In genomic region chr6:143745160-143746133, GRCh38 we compare ENCODE assay signal across 8 cellular contexts.
DNase-seq lines count a peak whose midpoint lies in the region; ATAC-seq and TF ChIP-seq lines count a peak whose summit lies in the region.

No MANE protein-coding gene starts in this region.

- H3K4me3 ChIP-seq in fibroblast of mammary gland (ENCODE audit: control insufficient read depth, low read depth, low read length) (no peak overlapping the region), osteoblast (ENCODE audit: insufficient read depth, low read length) (no peak overlapping the region)

- TF ChIP-seq CTCF in fibroblast of mammary gland (conservative IDR thresholded peaks at IDR 0.05; ENCODE audit: control insufficient read depth, insufficient read depth, low read depth, low read length) (no peak), osteoblast (IDR thresholded peaks at IDR 0.05; ENCODE audit: extremely low read depth, low read depth, low read length) (no peak)

- peaks cover 6% of the 10 kb centered on the region for H4K20me1 ChIP-seq in osteoblast (ENCODE audit: insufficient read depth, low read length)

- no peaks in the 10 kb centered on the region for H3K4me1 ChIP-seq in osteoblast (ENCODE audit: insufficient read depth, low read length)

- H3K27me3 ChIP-seq in osteoblast (ENCODE audit: insufficient read depth, low read length): no peaks in the 10 kb centered on the region

- H3K79me2 ChIP-seq in osteoblast (ENCODE audit: insufficient read depth, low read length): peaks cover 29% of the 10 kb centered on the region

- POLR2A ChIA-PET in naive thymus-derived CD8-positive, alpha-beta T cell (lab: Charles Lee): no interaction called here

- no peaks in the 10 kb centered on the region for H3K9me3 ChIP-seq in osteoblast (ENCODE audit: low read depth, low read length)

- H3K27ac ChIP-seq in osteoblast (ENCODE audit: low read depth, low read length): no peak overlapping the region

- H3K9me3 Mint-ChIP-seq in activated naive CD8-positive, alpha-beta T cell treated with anti-CD3 and anti-CD28 coated beads, Interleukin-2, amount 50 U/mL, for 24 hours: no peaks in the 10 kb centered on the region
- no peaks in the 10 kb centered on the region for H3K9me3 Mint-ChIP-seq in naive thymus-derived CD8-positive, alpha-beta T cell

- H3K36me3 ChIP-seq in osteoblast (ENCODE audit: insufficient read depth, low read length): peaks cover 3% of the 10 kb centered on the region

- no peaks in the 10 kb centered on the region for H3K27me3 Mint-ChIP-seq in activated naive CD8-positive, alpha-beta T cell treated with anti-CD3 and anti-CD28 coated beads, Interleukin-2, amount 50 U/mL, for 24 hours
- no peaks in the 10 kb centered on the region for H3K27me3 Mint-ChIP-seq in naive thymus-derived CD8-positive, alpha-beta T cell

- no peaks in the 10 kb centered on the region for H3K4me1 Mint-ChIP-seq in activated naive CD8-positive, alpha-beta T cell treated with anti-CD3 and anti-CD28 coated beads, Interleukin-2, amount 50 U/mL, for 24 hours
- peaks cover 0 to 1% (median 0%) of the 10 kb centered on the region in 4 donors for H3K4me1 Mint-ChIP-seq in naive thymus-derived CD8-positive, alpha-beta T cell

- no peaks in the 10 kb centered on the region for H3K36me3 Mint-ChIP-seq in activated naive CD8-positive, alpha-beta T cell treated with anti-CD3 and anti-CD28 coated beads, Interleukin-2, amount 50 U/mL, for 24 hours (ENCODE audit: low read depth)
- peaks cover 0 to 2% (median 0%) of the 10 kb centered on the region in 3 donors for H3K36me3 Mint-ChIP-seq in naive thymus-derived CD8-positive, alpha-beta T cell

- no peak overlapping the region for H3K27ac Mint-ChIP-seq in activated naive CD8-positive, alpha-beta T cell treated with anti-CD3 and anti-CD28 coated beads, Interleukin-2, amount 50 U/mL, for 24 hours
- H3K27ac Mint-ChIP-seq in naive thymus-derived CD8-positive, alpha-beta T cell: no peak overlapping the region

- no peak overlapping the region for H3K4me2 ChIP-seq in osteoblast (ENCODE audit: insufficient read depth, low read length)

- ATAC-seq in activated naive CD8-positive, alpha-beta T cell treated with anti-CD3 and anti-CD28 coated beads, Interleukin-2, amount 50 U/mL, for 24 hours: no peak
- no peak for ATAC-seq in HG03469 (IDR thresholded peaks at IDR 0.05; ENCODE audit: unreplicated experiment)
- ATAC-seq in naive thymus-derived CD8-positive, alpha-beta T cell: no peak

- H3K4me3 Mint-ChIP-seq in activated naive CD8-positive, alpha-beta T cell treated with anti-CD3 and anti-CD28 coated beads, Interleukin-2, amount 50 U/mL, for 24 hours: no peak overlapping the region
- H3K4me3 Mint-ChIP-seq in naive thymus-derived CD8-positive, alpha-beta T cell: no peak overlapping the region

- H2AFZ ChIP-seq in osteoblast (ENCODE audit: low read length): no peak overlapping the region

- DNase-seq in DMS53 treated with DMSO at 0.1 percent for 48 hours (lab: John Stamatoyannopoulos, UW; ENCODE audit: unreplicated experiment) (peak; percentile 39), NCI-H69 (lab: John Stamatoyannopoulos, UW) (peak; percentile 85), fibroblast of mammary gland (ENCODE audit: low read depth) (peak; percentile 57), osteoblast (ENCODE audit: insufficient read length, low spot score, missing footprints) (peak; percentile 66), germinal center (ENCODE audit: low spot score) (no peak)
- no peak for DNase-seq in activated naive CD8-positive, alpha-beta T cell treated with anti-CD3 and anti-CD28 coated beads, Interleukin-2, amount 50 U/mL, for 24 hours
- no peak for DNase-seq in naive thymus-derived CD8-positive, alpha-beta T cell

Comparison
In these comparisons a context has a peak if more than half of its experiments do, and no peak if none do; other contexts are left out.
1. DNase-seq: peak in DMS53 treated with DMSO at 0.1 percent for 48 hours (single experiment), NCI-H69 (single experiment), fibroblast of mammary gland (single experiment) and osteoblast (single experiment); none in activated naive CD8-positive, alpha-beta T cell treated with anti-CD3 and anti-CD28 coated beads, Interleukin-2, amount 50 U/mL, for 24 hours (single experiment), naive thymus-derived CD8-positive, alpha-beta T cell (0 of 10) and germinal center (single experiment).